In genomic region chr9:97365634-97366033, GRCh38 we compare ENCODE assay signal across 1 cellular context.
TF ChIP-seq lines count a peak whose summit lies in the region.

No MANE protein-coding gene starts in this region.

TF ChIP-seq in GM12878, 131 proteins besides CTCF, POLR2A, EP300 and RAD21:
- TF ChIP-seq NR2C1 (IDR thresholded peaks at IDR 0.05) (no peak), E2F4 (IDR thresholded peaks at IDR 0.05; ENCODE audit: low read depth, low read length) (no peak), RUNX3 (IDR thresholded peaks at IDR 0.05; ENCODE audit: low read length) (peak; percentile 26), SPI1 (IDR thresholded peaks at IDR 0.05; ENCODE audit: borderline replicate concordance, insufficient read depth, low read depth, low read length) (peak; percentile 61)
